In genomic region chr2:177080746-177081145, GRCh38 we compare ENCODE assay signal across 24 cellular contexts.
"Had no signal": no experiment of that assay in that cellular context is flagged by ENCODE, and none has a peak within 500 bp of the region (broad histone marks: within the 10 kb centered on the region; RNA-seq: fewer than 3 reads in every experiment).

No MANE protein-coding gene starts in this region.

- H3K4me2 ChIP-seq: hepatocyte had no signal

- H3K79me2 ChIP-seq: hepatocyte had no signal

- H3K4me3 Mint-ChIP-seq: immature natural killer cell, memory B cell, mesothelial cell of epicardium, naive B cell had no signal

- ATAC-seq: foreskin keratinocyte, gastroesophageal sphincter, heart left ventricle, left cardiac atrium, left lung, left ventricle myocardium superior, lower lobe of right lung, mucosa of descending colon had no signal

- H3K9me3 Mint-ChIP-seq: immature natural killer cell, memory B cell, mesothelial cell of epicardium had no signal

- H3K36me3 ChIP-seq: esophagus muscularis mucosa, gastroesophageal sphincter, heart left ventricle, left lung, lower lobe of right lung had no signal

- H3K36me3 Mint-ChIP-seq: immature natural killer cell, memory B cell, mesothelial cell of epicardium, naive B cell had no signal

- H2AFZ ChIP-seq: hepatocyte had no signal

- H3K27ac Mint-ChIP-seq: immature natural killer cell, memory B cell, mesothelial cell of epicardium, naive B cell had no signal

- H3K27ac ChIP-seq: coronary artery, dorsolateral prefrontal cortex, esophagus muscularis mucosa, foreskin keratinocyte, gastroesophageal sphincter, heart left ventricle, hepatocyte, left lung, lower lobe of right lung had no signal

- H3K27me3 ChIP-seq: left lung had no signal

- H3K4me3 ChIP-seq: coronary artery, dorsolateral prefrontal cortex, esophagus muscularis mucosa, gastroesophageal sphincter, heart left ventricle, hepatocyte, left lung, lower lobe of right lung, mucosa of descending colon had no signal

- DNase-seq: dermis blood vessel endothelial cell; dorsolateral prefrontal cortex; effector CD4-positive, alpha-beta T cell; effector memory CD4-positive, alpha-beta T cell; foreskin keratinocyte; heart left ventricle; hypothalamus; immature natural killer cell; left cardiac atrium; left lung; left ventricle myocardium superior; lower lobe of right lung; mucosa of descending colon; naive B cell had no signal

- H3K4me1 ChIP-seq: esophagus muscularis mucosa, foreskin keratinocyte, gastroesophageal sphincter, heart left ventricle, left lung, lower lobe of right lung had no signal

- H3K4me1 Mint-ChIP-seq: immature natural killer cell, naive B cell had no signal

- FAIRE-seq: colon, endothelial cell of umbilical vein, frontal cortex, keratinocyte had no signal

- H3K9me3 ChIP-seq: esophagus muscularis mucosa, gastroesophageal sphincter, heart left ventricle, left lung, lower lobe of right lung, mucosa of descending colon had no signal
